8 cellular contexts compared by ENCODE assay signal in genomic region chr15:43440721-43441281, GRCh38. TPM values are rescaled to one million over a fixed set of nuclear protein-coding genes. Genes with fewer than 3 reads are reported as not detected.
DNase-seq lines count a peak whose midpoint lies in the region; TF ChIP-seq lines count a peak whose summit lies in the region.

No MANE protein-coding gene starts in this region.

- peak overlapping the region; percentile 74 for H3K27ac ChIP-seq in KMS-11

- in situ Hi-C loops in ACHN (cut with HindIII; ENCODE audit: low pct_ligation_motif_present, low pct_unique_long_range_greater_than_20kb, low sequenced_read_pairs): no loop called here
- in situ Hi-C loops in GM13976 (cut with MboI; ENCODE audit: low sequenced_read_pairs, unreplicated experiment): no loop called here

- peak; percentile 88 for DNase-seq in ACHN
- DNase-seq in GM13976 (ENCODE audit: low spot score): peak; percentile 41
- peak; percentile 12 for DNase-seq in SK-N-DZ (ENCODE audit: low spot score)
- DNase-seq in cerebellar cortex (ENCODE audit: low spot score): peak; percentile 89
- peak; percentile 95 for DNase-seq in kidney glomerular epithelial cell (lab: John Stamatoyannopoulos, UW)
- DNase-seq in stimulated activated CD4-positive, alpha-beta T cell treated with anti-CD3 and anti-CD28 coated beads, Interleukin-4, amount 100 ng/mL, for 24 hours: peak; percentile 47
- DNase-seq in 8988T: no peak

- H3K4me3 ChIP-seq in KMS-11 (IDR thresholded peaks at IDR 0.05; ENCODE audit: insufficient read depth, low read depth, low read length): no peak overlapping the region

- no peaks in the 10 kb centered on the region for H4K20me1 ChIP-seq in KMS-11 (ENCODE audit: insufficient read depth)

- no peaks in the 10 kb centered on the region for H3K79me2 ChIP-seq in KMS-11 (ENCODE audit: insufficient read depth, low read depth)

- H3K9ac ChIP-seq in KMS-11: peak overlapping the region; percentile 36; the same call in 1 of the 2 replicates

- H3K4me1 ChIP-seq in KMS-11 (ENCODE audit: low read depth, poor library complexity, severe bottlenecking): peaks cover 27% of the 10 kb centered on the region

- TF ChIP-seq CTCF in GM13976 (IDR thresholded peaks at IDR 0.05; ENCODE audit: borderline replicate concordance, control extremely low read depth, extremely low read depth, insufficient read depth, missing control alignments) (no peak), KMS-11 (conservative IDR thresholded peaks at IDR 0.05; ENCODE audit: low read depth, low read length) (peak; percentile 50; the same call in 1 of the 2 replicates)

- no peaks in the 10 kb centered on the region for H3K36me3 ChIP-seq in KMS-11 (ENCODE audit: insufficient read depth)

- peak overlapping the region; percentile 40; the same call in 1 of the 2 replicates for H3K4me2 ChIP-seq in KMS-11

- no peak overlapping the region for H2AFZ ChIP-seq in KMS-11 (ENCODE audit: low read depth)

- H3K27me3 ChIP-seq in KMS-11 (ENCODE audit: insufficient read depth, low read depth): no peaks in the 10 kb centered on the region

RNA-seq across cellular contexts. Expression of gene TP53BP1, which starts 52.2 kb away (rescaled TPM):
- 30.7 and 31.0 TPM in 2 replicates for polyA plus RNA-seq in SK-N-DZ (2014; cell fraction: cytosol; rRNA removed)
- 50.0 and 70.9 TPM in 2 replicates for polyA plus RNA-seq in SK-N-DZ (2014; cell fraction: nucleus; rRNA removed)
